8 cellular contexts compared by ENCODE assay signal in the genomic region with DNA sequence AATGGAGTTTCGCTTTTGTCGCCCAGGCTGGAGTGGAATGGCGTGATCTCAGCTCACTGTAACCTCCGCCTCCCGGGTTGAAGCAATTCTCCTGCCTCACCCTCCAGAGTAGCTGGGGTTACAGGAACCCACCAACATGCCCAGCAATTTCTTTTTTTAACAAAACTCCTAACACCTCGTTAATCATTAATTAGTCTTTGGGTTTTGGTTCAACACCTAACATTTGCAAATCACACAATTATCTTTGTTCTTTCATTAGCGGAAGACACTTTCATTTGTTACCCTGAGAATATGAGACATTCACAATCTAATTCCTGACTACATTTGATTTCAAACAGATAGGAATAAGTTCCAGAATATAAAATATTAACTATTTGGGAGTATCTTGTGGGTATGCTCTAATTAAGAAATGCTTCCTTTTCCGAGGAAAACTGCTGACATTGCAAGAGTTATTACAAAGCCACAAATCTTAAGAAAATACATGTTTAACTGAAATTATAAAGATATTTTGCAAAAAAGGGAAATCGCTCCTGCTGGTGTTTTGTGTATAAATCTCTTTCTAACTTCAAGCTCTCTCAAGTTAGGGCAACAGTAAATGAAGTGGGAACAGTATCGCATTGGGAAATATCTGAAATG. TPM values are rescaled to one million over a fixed set of nuclear protein-coding genes. Genes with fewer than 3 reads are reported as not detected.
DNase-seq lines count a peak whose midpoint lies in the region; ATAC-seq and TF ChIP-seq lines count a peak whose summit lies in the region.

No MANE protein-coding gene starts in this region.

- no peak for TF ChIP-seq CTCF in adrenal gland (IDR thresholded peaks at IDR 0.05)
- TF ChIP-seq CTCF in right lobe of liver (IDR thresholded peaks at IDR 0.05): no peak
- TF ChIP-seq CTCF in tibial nerve (IDR thresholded peaks at IDR 0.05): no peak

- no peaks in the 10 kb centered on the region for H3K9me3 ChIP-seq in adrenal gland (replicated peaks in 1 of 3)
- H3K9me3 ChIP-seq in right lobe of liver: no peaks in the 10 kb centered on the region
- H3K9me3 ChIP-seq in tibial nerve: no peaks in the 10 kb centered on the region

- H3K27ac ChIP-seq in adrenal gland (no peak overlapping the region), right lobe of liver (peak overlapping the region in 2 of 3 donors; percentile 6 to 77), tibial nerve (peak overlapping the region in 1 of 4 donors; percentile 94)

- H3K36me3 ChIP-seq in adrenal gland (replicated peaks in 1 of 2) (no peaks in the 10 kb centered on the region), right lobe of liver (no peaks in the 10 kb centered on the region), tibial nerve (peaks cover 0 to 1% (median 0%) of the 10 kb centered on the region in 3 donors)

- TF ChIP-seq EP300 in tibial nerve (IDR thresholded peaks at IDR 0.05): no peak

- intact Hi-C loops in adrenal gland (cut with DNase I): no loop called here
- intact Hi-C loops in right lobe of liver (cut with DNase I): no loop called here

- peaks cover 36% of the 10 kb centered on the region for H3K4me1 Mint-ChIP-seq in activated T-cell treated with anti-CD3 and anti-CD28 coated beads, Interleukin-2, amount 50 U/mL, for 24 hours (ENCODE audit: low read depth)

- WGBS in adrenal gland, 4 donors: 82 to 85% (median 85%) methylated on average over 10 of the region's 10 CpGs
- WGBS in right lobe of liver (ENCODE audit: insufficient coverage, low coverage, low lambda C conversion rate, missing lambda C conversion rate): 72% methylated on average over 10 of the region's 10 CpGs
- WGBS in tibial nerve, 2 donors: 84 to 85% methylated on average over 10 of the region's 10 CpGs

- no peaks in the 10 kb centered on the region for H3K9me3 Mint-ChIP-seq in activated T-cell treated with anti-CD3 and anti-CD28 coated beads, Interleukin-2, amount 50 U/mL, for 24 hours

- peak overlapping the region; percentile 100 for H3K27ac Mint-ChIP-seq in activated T-cell treated with anti-CD3 and anti-CD28 coated beads, Interleukin-2, amount 50 U/mL, for 24 hours

- H3K4me1 ChIP-seq in adrenal gland (replicated peaks in 1 of 2) (peaks cover 18 to 36% of the 10 kb centered on the region in 2 donors), right lobe of liver (peaks cover 0 to 15% (median 7%) of the 10 kb centered on the region in 4 donors), tibial nerve (peaks cover 0 to 39% (median 18%) of the 10 kb centered on the region in 4 donors)

- no peak for ATAC-seq in right lobe of liver
- no peak for ATAC-seq in HG03095 (IDR thresholded peaks at IDR 0.05; ENCODE audit: unreplicated experiment)

- no peak for DNase-seq in activated T-cell treated with anti-CD3 and anti-CD28 coated beads, Interleukin-2, amount 50 U/mL, for 24 hours
- DNase-seq in activated T-cell treated with anti-CD3 and anti-CD28 coated beads, Interleukin-2, amount 50 U/mL, for 1 hour: no peak
- DNase-seq in adrenal gland: no peak
- no peak for DNase-seq in right lobe of liver
- no peak for DNase-seq in tibial nerve (ENCODE audit: low spot score in 2 of 2)
- DNase-seq in stimulated activated CD4-positive, alpha-beta T cell treated with anti-CD3 and anti-CD28 coated beads, Interleukin-12 subunit alpha, Interleukin-12 subunit beta, amount 100 ng/mL, for 4 hours: no peak
- DNase-seq in NCI-H128 (lab: John Stamatoyannopoulos, UW; ENCODE audit: unreplicated experiment): no peak

- H3K4me3 ChIP-seq in adrenal gland (peak overlapping the region; percentile 10 to 87 (median 70)), right lobe of liver (peak overlapping the region; percentile 60 to 84 (median 72)), tibial nerve (peak overlapping the region; percentile 73 to 92 (median 84))

- no peak for TF ChIP-seq POLR2A in adrenal gland (IDR thresholded peaks at IDR 0.05)
- no peak for TF ChIP-seq POLR2A in right lobe of liver (IDR thresholded peaks at IDR 0.05)
- TF ChIP-seq POLR2A in tibial nerve (IDR thresholded peaks at IDR 0.05): no peak

- no peaks in the 10 kb centered on the region for H3K27me3 Mint-ChIP-seq in activated T-cell treated with anti-CD3 and anti-CD28 coated beads, Interleukin-2, amount 50 U/mL, for 24 hours

- H3K4me3 Mint-ChIP-seq in activated T-cell treated with anti-CD3 and anti-CD28 coated beads, Interleukin-2, amount 50 U/mL, for 24 hours: peak overlapping the region; percentile 94

- H3K36me3 Mint-ChIP-seq in activated T-cell treated with anti-CD3 and anti-CD28 coated beads, Interleukin-2, amount 50 U/mL, for 24 hours (ENCODE audit: low read depth): peaks cover 44% of the 10 kb centered on the region

- no peaks in the 10 kb centered on the region for H3K27me3 ChIP-seq in adrenal gland
- no peaks in the 10 kb centered on the region for H3K27me3 ChIP-seq in right lobe of liver
- no peaks in the 10 kb centered on the region for H3K27me3 ChIP-seq in tibial nerve

RNA-seq across cellular contexts. Expression of a gene that starts 1.2 kb away (rescaled TPM):
- total RNA-seq in adrenal gland (10 to 100 TPM in 7 of 8 donors, 1 to 10 TPM in 1; 5.3 to 29.0 (median 20.0) TPM), right lobe of liver (10 to 100 TPM in 4 of 6 experiments, 1 to 10 TPM in 2; 6.8 to 16.6 (median 11.3) TPM), tibial nerve (10 to 100 TPM; 18.6 to 32.9 (median 27.8) TPM)
- polyA plus RNA-seq in adrenal gland: 10 to 100 TPM; 24.2 to 44.6 (median 24.4) TPM

RNA-seq across cellular contexts. Expression of a gene that starts 41.8 kb away (rescaled TPM):
- total RNA-seq in adrenal gland (1 to 10 TPM in 5 of 8 donors, under 1 TPM in 2, not detected in 1; 0.48 to 1.9 (median 1.2) TPM), right lobe of liver (not detected), tibial nerve (under 1 TPM in 3 of 4 donors, not detected in 1; 0.66 to 0.98 (median 0.84) TPM)
- polyA plus RNA-seq in adrenal gland: 1 to 10 TPM in 2 of 3 donors, under 1 TPM in 1; 0.71 to 2.0 (median 1.1) TPM

Comparison
In these comparisons a context has a peak if more than half of its experiments do, and no peak if none do; other contexts are left out.
1. H3K27ac ChIP-seq: peak in right lobe of liver (2 of 3); none in adrenal gland (0 of 5).
2. Peak in every context shown above with its lines, with median percentiles within 50 percentile points of each other: H3K4me3 ChIP-seq.